11 cellular contexts compared by ENCODE assay signal in genomic region chr7:137895301-137896201, GRCh38. TPM values are rescaled to one million over a fixed set of nuclear protein-coding genes. Genes with fewer than 3 reads are reported as not detected.
A peak's percentile ranks its signal among the peaks of the same experiment; 100 is the strongest.
DNase-seq lines count a peak whose midpoint lies in the region; ATAC-seq, FAIRE-seq and TF ChIP-seq lines count a peak whose summit lies in the region.
"Had no signal": no experiment of that assay in that cellular context is flagged by ENCODE, and none has a peak within 500 bp of the region (broad histone marks: within the 10 kb centered on the region; RNA-seq: fewer than 3 reads in every experiment).

No MANE protein-coding gene starts in this region.

- ATAC-seq in HG02885 (IDR thresholded peaks at IDR 0.05; ENCODE audit: poor library complexity, unreplicated experiment) = peak; percentile 83
- ATAC-seq in WTC11 = no peak

- no peaks in the 10 kb centered on the region for H3K27me3 Mint-ChIP-seq in activated CD4-positive, alpha-beta memory T cell treated with anti-CD3 and anti-CD28 coated beads for 36 hours
- no peaks in the 10 kb centered on the region for H3K27me3 Mint-ChIP-seq in WTC11 (ENCODE audit: low read depth)

- peak overlapping the region; percentile 76 for H3K27ac Mint-ChIP-seq in activated CD4-positive, alpha-beta memory T cell treated with anti-CD3 and anti-CD28 coated beads for 36 hours
- no peak overlapping the region for H3K27ac Mint-ChIP-seq in WTC11
- H3K27ac Mint-ChIP-seq: mesothelial cell of epicardium had no signal

- H3K4me1 Mint-ChIP-seq in activated CD4-positive, alpha-beta memory T cell treated with anti-CD3 and anti-CD28 coated beads for 36 hours (ENCODE audit: low read depth) = peaks cover 28% of the 10 kb centered on the region
- peaks cover 21% of the 10 kb centered on the region for H3K4me1 Mint-ChIP-seq in WTC11

- peak; percentile 40 for FAIRE-seq in GM12892 (lab: Jason Lieb, UNC)
- peak; percentile 40 for FAIRE-seq in GM19239 (lab: Jason Lieb, UNC)

- POLR2A ChIA-PET in activated CD4-positive, alpha-beta memory T cell treated with anti-CD3 and anti-CD28 coated beads for 36 hours (lab: Charles Lee) = interaction anchor here (0.6 kb wide), 1 partner anchor 746 kb away, joined by 4 read pairs; no protein-coding TSS in a partner anchor
- POLR2A ChIA-PET in WTC11 (lab: Charles Lee) = no interaction called here

- H3K4me3 Mint-ChIP-seq in activated CD4-positive, alpha-beta memory T cell treated with anti-CD3 and anti-CD28 coated beads for 36 hours = no peak overlapping the region
- H3K4me3 Mint-ChIP-seq in WTC11 = no peak overlapping the region
- H3K4me3 Mint-ChIP-seq: mesothelial cell of epicardium had no signal

- no peak overlapping the region for H3K27ac ChIP-seq in caudate nucleus (ENCODE audit: low read depth, low read length)
- H3K27ac ChIP-seq: brain microvascular endothelial cell had no signal

- CTCF ChIA-PET in activated CD4-positive, alpha-beta memory T cell treated with anti-CD3 and anti-CD28 coated beads for 36 hours (lab: Charles Lee) = interaction anchor here (0.8 to 2.7 kb wide), 4 partner anchors 9 to 239 kb away, joined by 3 to 19 read pairs (median 11); no protein-coding TSS in a partner anchor
- CTCF ChIA-PET in WTC11 (lab: Charles Lee) = no interaction called here

- H3K9me3 Mint-ChIP-seq in activated CD4-positive, alpha-beta memory T cell treated with anti-CD3 and anti-CD28 coated beads for 36 hours = no peaks in the 10 kb centered on the region
- peaks cover 12% of the 10 kb centered on the region for H3K9me3 Mint-ChIP-seq in WTC11

- DNase-seq in GM12892 (ENCODE audit: insufficient read length) (no peak), GM19239 (ENCODE audit: insufficient read length, low spot score) (no peak), WTC11 (ENCODE audit: low spot score) (no peak), NCI-H2107 (lab: John Stamatoyannopoulos, UW) (no peak), OCI-M2 (lab: John Stamatoyannopoulos, UW; ENCODE audit: unreplicated experiment) (no peak), caudate nucleus (lab: John Stamatoyannopoulos, UW) (no peak)
- peak; percentile 55 for DNase-seq in activated CD4-positive, alpha-beta memory T cell treated with anti-CD3 and anti-CD28 coated beads for 36 hours
- DNase-seq: brain microvascular endothelial cell, NCI-H748 treated with DMSO at 0.1 percent for 48 hours had no signal

- H3K36me3 Mint-ChIP-seq in activated CD4-positive, alpha-beta memory T cell treated with anti-CD3 and anti-CD28 coated beads for 36 hours = peaks cover 42% of the 10 kb centered on the region
- H3K36me3 Mint-ChIP-seq in WTC11 = peaks cover 66% of the 10 kb centered on the region

- TF ChIP-seq POLR2A in GM12892 (IDR thresholded peaks at IDR 0.05; ENCODE audit: low read depth, low read length) = no peak

- TF ChIP-seq CTCF in WTC11 (IDR thresholded peaks at IDR 0.05) = no peak

- intact Hi-C loops in activated CD4-positive, alpha-beta memory T cell treated with anti-CD3 and anti-CD28 coated beads for 36 hours (cut with micrococcal nuclease) = loop anchor here (1.0 to 5.0 kb wide), 4 partner anchors 22 to 123 kb away; partner anchors contain the start of gene DGKI

TF ChIP-seq in WTC11, 78 proteins besides CTCF, POLR2A, EP300 and RAD21:
- TF ChIP-seq, protein P1, sequence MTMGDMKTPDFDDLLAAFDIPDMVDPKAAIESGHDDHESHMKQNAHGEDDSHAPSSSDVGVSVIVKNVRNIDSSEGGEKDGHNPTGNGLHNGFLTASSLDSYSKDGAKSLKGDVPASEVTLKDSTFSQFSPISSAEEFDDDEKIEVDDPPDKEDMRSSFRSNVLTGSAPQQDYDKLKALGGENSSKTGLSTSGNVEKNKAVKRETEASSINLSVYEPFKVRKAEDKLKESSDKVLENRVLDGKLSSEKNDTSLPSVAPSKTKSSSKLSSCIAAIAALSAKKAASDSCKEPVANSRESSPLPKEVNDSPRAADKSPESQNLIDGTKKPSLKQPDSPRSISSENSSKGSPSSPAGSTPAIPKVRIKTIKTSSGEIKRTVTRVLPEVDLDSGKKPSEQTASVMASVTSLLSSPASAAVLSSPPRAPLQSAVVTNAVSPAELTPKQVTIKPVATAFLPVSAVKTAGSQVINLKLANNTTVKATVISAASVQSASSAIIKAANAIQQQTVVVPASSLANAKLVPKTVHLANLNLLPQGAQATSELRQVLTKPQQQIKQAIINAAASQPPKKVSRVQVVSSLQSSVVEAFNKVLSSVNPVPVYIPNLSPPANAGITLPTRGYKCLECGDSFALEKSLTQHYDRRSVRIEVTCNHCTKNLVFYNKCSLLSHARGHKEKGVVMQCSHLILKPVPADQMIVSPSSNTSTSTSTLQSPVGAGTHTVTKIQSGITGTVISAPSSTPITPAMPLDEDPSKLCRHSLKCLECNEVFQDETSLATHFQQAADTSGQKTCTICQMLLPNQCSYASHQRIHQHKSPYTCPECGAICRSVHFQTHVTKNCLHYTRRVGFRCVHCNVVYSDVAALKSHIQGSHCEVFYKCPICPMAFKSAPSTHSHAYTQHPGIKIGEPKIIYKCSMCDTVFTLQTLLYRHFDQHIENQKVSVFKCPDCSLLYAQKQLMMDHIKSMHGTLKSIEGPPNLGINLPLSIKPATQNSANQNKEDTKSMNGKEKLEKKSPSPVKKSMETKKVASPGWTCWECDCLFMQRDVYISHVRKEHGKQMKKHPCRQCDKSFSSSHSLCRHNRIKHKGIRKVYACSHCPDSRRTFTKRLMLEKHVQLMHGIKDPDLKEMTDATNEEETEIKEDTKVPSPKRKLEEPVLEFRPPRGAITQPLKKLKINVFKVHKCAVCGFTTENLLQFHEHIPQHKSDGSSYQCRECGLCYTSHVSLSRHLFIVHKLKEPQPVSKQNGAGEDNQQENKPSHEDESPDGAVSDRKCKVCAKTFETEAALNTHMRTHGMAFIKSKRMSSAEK (CRISPR knock-in tag; IDR thresholded peaks at IDR 0.05; ENCODE audit: borderline replicate concordance) = no peak
- TF ChIP-seq TEAD1 (CRISPR knock-in tag; IDR thresholded peaks at IDR 0.05) = no peak
- TF ChIP-seq IRF1 (CRISPR knock-in tag; IDR thresholded peaks at IDR 0.05) = no peak
- no peak for TF ChIP-seq FOXJ3 (CRISPR knock-in tag; IDR thresholded peaks at IDR 0.05; ENCODE audit: borderline replicate concordance)
- no peak for TF ChIP-seq OVOL2 (CRISPR knock-in tag; IDR thresholded peaks at IDR 0.05; ENCODE audit: borderline replicate concordance)
- TF ChIP-seq IRF2 (CRISPR knock-in tag; IDR thresholded peaks at IDR 0.05; ENCODE audit: borderline replicate concordance, low read depth) = no peak
- TF ChIP-seq ATF3 (CRISPR knock-in tag; conservative IDR thresholded peaks at IDR 0.05) = no peak
- no peak for TF ChIP-seq MYBL2 (CRISPR knock-in tag; IDR thresholded peaks at IDR 0.05)
- no peak for TF ChIP-seq CREM (CRISPR knock-in tag; IDR thresholded peaks at IDR 0.05)
- no peak for TF ChIP-seq ELF4 (CRISPR knock-in tag; IDR thresholded peaks at IDR 0.05; ENCODE audit: low read depth)
- TF ChIP-seq, protein P2, sequence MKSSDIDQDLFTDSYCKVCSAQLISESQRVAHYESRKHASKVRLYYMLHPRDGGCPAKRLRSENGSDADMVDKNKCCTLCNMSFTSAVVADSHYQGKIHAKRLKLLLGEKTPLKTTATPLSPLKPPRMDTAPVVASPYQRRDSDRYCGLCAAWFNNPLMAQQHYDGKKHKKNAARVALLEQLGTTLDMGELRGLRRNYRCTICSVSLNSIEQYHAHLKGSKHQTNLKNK (CRISPR knock-in tag; IDR thresholded peaks at IDR 0.05) = no peak
- TF ChIP-seq GABPB1 (CRISPR knock-in tag; IDR thresholded peaks at IDR 0.05) = no peak

RNA-seq across cellular contexts. Expression of gene DGKI, which starts 48.8 kb away (rescaled TPM):
- 14.3 TPM for polyA plus RNA-seq in GM12892 (2012; ENCODE audit: missing spikeins)
- total RNA-seq in activated CD4-positive, alpha-beta memory T cell treated with anti-CD3 and anti-CD28 coated beads for 36 hours = 1 to 10 TPM; 5.4 to 7.0 TPM
- total RNA-seq in WTC11 (2021) = 0.30 to 0.79 TPM (median 0.46 TPM) in 3 replicates
